Comparison of ENCODE assay signal across 8 cellular contexts in genomic region chr20:34302312-34302722, GRCh38. TPM values are rescaled to one million over a fixed set of nuclear protein-coding genes. Genes with fewer than 3 reads are reported as not detected.
A peak's percentile ranks its signal among the peaks of the same experiment; 100 is the strongest.
DNase-seq lines count a peak whose midpoint lies in the region; ATAC-seq, FAIRE-seq and TF ChIP-seq lines count a peak whose summit lies in the region.

No MANE protein-coding gene starts in this region.

- H3K27me3 ChIP-seq in BJ (ENCODE audit: control insufficient read depth, insufficient read depth, low read length) (no peaks in the 10 kb centered on the region), HUES6 (ENCODE audit: control insufficient read depth, insufficient read depth, low read length) (no peaks in the 10 kb centered on the region; the same call in 1 of the 2 replicates), brain microvascular endothelial cell (replicated peaks) (no peaks in the 10 kb centered on the region), mononuclear cell (ENCODE audit: insufficient read depth, low read length) (no peaks in the 10 kb centered on the region)

- CTCF ChIA-PET in BJ (lab: Yijun Ruan, JAX), result interaction anchor here (0.6 to 4.6 kb wide), 8 partner anchors 10 to 468 kb away, joined by 3 to 23 read pairs (median 4); no protein-coding TSS in a partner anchor

- TF ChIP-seq CTCF in BJ (IDR thresholded peaks at IDR 0.05; ENCODE audit: insufficient read depth, low read depth, low read length) (0 out of 2 replicates have a peak, but pooled peaks have one; percentile 12), brain microvascular endothelial cell (IDR thresholded peaks at IDR 0.05; ENCODE audit: low read depth, low read length, missing control alignments) (peak; percentile 24)

- H3K9me3 ChIP-seq in HUES6 (ENCODE audit: control insufficient read depth, insufficient read depth, low read depth, low read length) (no peaks in the 10 kb centered on the region), mononuclear cell (ENCODE audit: low read depth, low read length) (no peaks in the 10 kb centered on the region)

- H3K4me3 ChIP-seq in BJ (ENCODE audit: low read depth, low read length), result peak overlapping the region; percentile 91
- peak overlapping the region; percentile 75 for H3K4me3 ChIP-seq in HUES6 (ENCODE audit: low read depth, low read length)
- peak overlapping the region; percentile 82 for H3K4me3 ChIP-seq in brain microvascular endothelial cell (ENCODE audit: low read depth, low read length)
- H3K4me3 ChIP-seq in mononuclear cell (ENCODE audit: low read length), result peak overlapping the region; percentile 72

- H3K9ac ChIP-seq in HUES6 (ENCODE audit: low read length), result peak overlapping the region; percentile 99

- ATAC-seq in GM21447 (IDR thresholded peaks at IDR 0.05; ENCODE audit: unreplicated experiment) (no peak), GM19035 (IDR thresholded peaks at IDR 0.05; ENCODE audit: unreplicated experiment) (no peak)

- in situ Hi-C loops in brain microvascular endothelial cell (cut with HindIII; ENCODE audit: low pct_ligation_motif_present, low sequenced_read_pairs), result no loop called here

- FAIRE-seq in H54 (lab: Jason Lieb, UNC), result no peak

- H3K27ac ChIP-seq in HUES6 (ENCODE audit: low read depth, low read length) (peak overlapping the region; percentile 95), brain microvascular endothelial cell (peak overlapping the region; percentile 96)

- no peaks in the 10 kb centered on the region; the same call in 1 of the 2 replicates for H3K36me3 ChIP-seq in BJ (ENCODE audit: control insufficient read depth, insufficient read depth, low read length)
- peaks cover 18% of the 10 kb centered on the region for H3K36me3 ChIP-seq in HUES6 (ENCODE audit: control insufficient read depth, insufficient read depth, low read length)
- H3K36me3 ChIP-seq in brain microvascular endothelial cell (replicated peaks), result no peaks in the 10 kb centered on the region

- no peak for DNase-seq in BJ (ENCODE audit: low read depth)
- peak; percentile 27 for DNase-seq in brain microvascular endothelial cell
- DNase-seq in H54 (ENCODE audit: insufficient read length, low spot score), result no peak
- DNase-seq in activated gamma-delta T cell (lab: John Stamatoyannopoulos, UW), result no peak

- peaks cover 18% of the 10 kb centered on the region for H3K4me1 ChIP-seq in HUES6 (ENCODE audit: control insufficient read depth, insufficient read depth, low read length)
- H3K4me1 ChIP-seq in mononuclear cell (ENCODE audit: insufficient read depth, low read length), result peaks cover 50% of the 10 kb centered on the region

- no peak for TF ChIP-seq POLR2A in H54 (IDR thresholded peaks at IDR 0.05; ENCODE audit: low read depth, low read length)

- POLR2A ChIA-PET in BJ (lab: Charles Lee), result no interaction called here

RNA-seq across cellular contexts. Expression of gene AHCY, which starts 0.8 kb away (rescaled TPM):
- polyA plus RNA-seq in BJ (2011; rRNA removed), result 178 and 247 TPM in 2 replicates
- 174 and 317 TPM in 2 replicates for polyA minus RNA-seq in BJ (2011; rRNA and poly(A)+ RNA removed)
- 21.0 TPM for total RNA-seq in mononuclear cell
